In the genomic region with DNA sequence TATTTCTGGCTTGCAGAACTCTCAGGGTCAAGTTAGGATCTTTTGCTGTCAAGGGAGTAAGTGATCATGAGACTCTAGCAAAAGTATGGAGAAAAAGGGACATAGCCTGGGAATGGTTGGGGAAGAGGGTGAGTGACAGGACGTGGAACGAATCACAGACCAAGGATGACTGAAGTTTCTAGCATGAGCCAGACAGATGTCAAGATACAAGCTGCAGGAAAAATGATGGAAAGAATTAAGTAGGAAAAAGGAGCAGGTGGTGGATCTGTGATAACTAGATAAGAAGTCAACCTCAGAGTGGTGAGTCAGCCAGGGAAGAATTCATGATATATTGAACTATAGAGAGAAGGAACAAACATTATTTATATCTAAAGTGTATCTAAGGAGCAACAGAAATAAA, we compare ENCODE assay signal across 1 cellular context.
TF ChIP-seq lines count a peak whose summit lies in the region.

No MANE protein-coding gene starts in this region.

TF ChIP-seq in IMR-90, 13 proteins besides CTCF, POLR2A, EP300 and RAD21:
- TF ChIP-seq, protein P1, sequence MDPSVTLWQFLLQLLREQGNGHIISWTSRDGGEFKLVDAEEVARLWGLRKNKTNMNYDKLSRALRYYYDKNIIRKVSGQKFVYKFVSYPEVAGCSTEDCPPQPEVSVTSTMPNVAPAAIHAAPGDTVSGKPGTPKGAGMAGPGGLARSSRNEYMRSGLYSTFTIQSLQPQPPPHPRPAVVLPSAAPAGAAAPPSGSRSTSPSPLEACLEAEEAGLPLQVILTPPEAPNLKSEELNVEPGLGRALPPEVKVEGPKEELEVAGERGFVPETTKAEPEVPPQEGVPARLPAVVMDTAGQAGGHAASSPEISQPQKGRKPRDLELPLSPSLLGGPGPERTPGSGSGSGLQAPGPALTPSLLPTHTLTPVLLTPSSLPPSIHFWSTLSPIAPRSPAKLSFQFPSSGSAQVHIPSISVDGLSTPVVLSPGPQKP (IDR thresholded peaks at IDR 0.05; ENCODE audit: borderline replicate concordance, low read depth, low read length), result no peak
- TF ChIP-seq CEBPB (IDR thresholded peaks at IDR 0.05; ENCODE audit: low read depth, low read length) (no peak), FOS (IDR thresholded peaks at IDR 0.05; ENCODE audit: low read depth, low read length) (no peak), MAZ (IDR thresholded peaks at IDR 0.05; ENCODE audit: borderline replicate concordance, low read depth, low read length) (no peak), MAFK (IDR thresholded peaks at IDR 0.05; ENCODE audit: low read depth, low read length) (no peak), CHD1 (IDR thresholded peaks at IDR 0.05; ENCODE audit: low read depth, low read length) (no peak), MXI1 (IDR thresholded peaks at IDR 0.05; ENCODE audit: borderline replicate concordance, low read depth, low read length) (no peak), RFX5 (IDR thresholded peaks at IDR 0.05; ENCODE audit: low read depth, low read length) (no peak), NFE2L2 (IDR thresholded peaks at IDR 0.05; ENCODE audit: low read depth, low read length) (no peak), SMC3 (IDR thresholded peaks at IDR 0.05; ENCODE audit: low read depth, low read length) (no peak), BHLHE40 (IDR thresholded peaks at IDR 0.05; ENCODE audit: low read depth, low read length) (no peak), RCOR1 (IDR thresholded peaks at IDR 0.05; ENCODE audit: insufficient replicate concordance, low read length) (no peak)
- TF ChIP-seq, protein P2, sequence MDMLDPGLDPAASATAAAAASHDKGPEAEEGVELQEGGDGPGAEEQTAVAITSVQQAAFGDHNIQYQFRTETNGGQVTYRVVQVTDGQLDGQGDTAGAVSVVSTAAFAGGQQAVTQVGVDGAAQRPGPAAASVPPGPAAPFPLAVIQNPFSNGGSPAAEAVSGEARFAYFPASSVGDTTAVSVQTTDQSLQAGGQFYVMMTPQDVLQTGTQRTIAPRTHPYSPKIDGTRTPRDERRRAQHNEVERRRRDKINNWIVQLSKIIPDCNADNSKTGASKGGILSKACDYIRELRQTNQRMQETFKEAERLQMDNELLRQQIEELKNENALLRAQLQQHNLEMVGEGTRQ (IDR thresholded peaks at IDR 0.05; ENCODE audit: low read depth, low read length), result no peak
TF ChIP-seq in IMR-90: peak in this region for 0.
